ENCODE assay signal across 1 cellular context in genomic region chr14:59177229-59177628, GRCh38.
TF ChIP-seq lines count a peak whose summit lies in the region.

No MANE protein-coding gene starts in this region.

TF ChIP-seq in GM23338, 12 proteins besides CTCF, POLR2A, EP300 and RAD21 (continued from another document):
- TF ChIP-seq, protein P1, sequence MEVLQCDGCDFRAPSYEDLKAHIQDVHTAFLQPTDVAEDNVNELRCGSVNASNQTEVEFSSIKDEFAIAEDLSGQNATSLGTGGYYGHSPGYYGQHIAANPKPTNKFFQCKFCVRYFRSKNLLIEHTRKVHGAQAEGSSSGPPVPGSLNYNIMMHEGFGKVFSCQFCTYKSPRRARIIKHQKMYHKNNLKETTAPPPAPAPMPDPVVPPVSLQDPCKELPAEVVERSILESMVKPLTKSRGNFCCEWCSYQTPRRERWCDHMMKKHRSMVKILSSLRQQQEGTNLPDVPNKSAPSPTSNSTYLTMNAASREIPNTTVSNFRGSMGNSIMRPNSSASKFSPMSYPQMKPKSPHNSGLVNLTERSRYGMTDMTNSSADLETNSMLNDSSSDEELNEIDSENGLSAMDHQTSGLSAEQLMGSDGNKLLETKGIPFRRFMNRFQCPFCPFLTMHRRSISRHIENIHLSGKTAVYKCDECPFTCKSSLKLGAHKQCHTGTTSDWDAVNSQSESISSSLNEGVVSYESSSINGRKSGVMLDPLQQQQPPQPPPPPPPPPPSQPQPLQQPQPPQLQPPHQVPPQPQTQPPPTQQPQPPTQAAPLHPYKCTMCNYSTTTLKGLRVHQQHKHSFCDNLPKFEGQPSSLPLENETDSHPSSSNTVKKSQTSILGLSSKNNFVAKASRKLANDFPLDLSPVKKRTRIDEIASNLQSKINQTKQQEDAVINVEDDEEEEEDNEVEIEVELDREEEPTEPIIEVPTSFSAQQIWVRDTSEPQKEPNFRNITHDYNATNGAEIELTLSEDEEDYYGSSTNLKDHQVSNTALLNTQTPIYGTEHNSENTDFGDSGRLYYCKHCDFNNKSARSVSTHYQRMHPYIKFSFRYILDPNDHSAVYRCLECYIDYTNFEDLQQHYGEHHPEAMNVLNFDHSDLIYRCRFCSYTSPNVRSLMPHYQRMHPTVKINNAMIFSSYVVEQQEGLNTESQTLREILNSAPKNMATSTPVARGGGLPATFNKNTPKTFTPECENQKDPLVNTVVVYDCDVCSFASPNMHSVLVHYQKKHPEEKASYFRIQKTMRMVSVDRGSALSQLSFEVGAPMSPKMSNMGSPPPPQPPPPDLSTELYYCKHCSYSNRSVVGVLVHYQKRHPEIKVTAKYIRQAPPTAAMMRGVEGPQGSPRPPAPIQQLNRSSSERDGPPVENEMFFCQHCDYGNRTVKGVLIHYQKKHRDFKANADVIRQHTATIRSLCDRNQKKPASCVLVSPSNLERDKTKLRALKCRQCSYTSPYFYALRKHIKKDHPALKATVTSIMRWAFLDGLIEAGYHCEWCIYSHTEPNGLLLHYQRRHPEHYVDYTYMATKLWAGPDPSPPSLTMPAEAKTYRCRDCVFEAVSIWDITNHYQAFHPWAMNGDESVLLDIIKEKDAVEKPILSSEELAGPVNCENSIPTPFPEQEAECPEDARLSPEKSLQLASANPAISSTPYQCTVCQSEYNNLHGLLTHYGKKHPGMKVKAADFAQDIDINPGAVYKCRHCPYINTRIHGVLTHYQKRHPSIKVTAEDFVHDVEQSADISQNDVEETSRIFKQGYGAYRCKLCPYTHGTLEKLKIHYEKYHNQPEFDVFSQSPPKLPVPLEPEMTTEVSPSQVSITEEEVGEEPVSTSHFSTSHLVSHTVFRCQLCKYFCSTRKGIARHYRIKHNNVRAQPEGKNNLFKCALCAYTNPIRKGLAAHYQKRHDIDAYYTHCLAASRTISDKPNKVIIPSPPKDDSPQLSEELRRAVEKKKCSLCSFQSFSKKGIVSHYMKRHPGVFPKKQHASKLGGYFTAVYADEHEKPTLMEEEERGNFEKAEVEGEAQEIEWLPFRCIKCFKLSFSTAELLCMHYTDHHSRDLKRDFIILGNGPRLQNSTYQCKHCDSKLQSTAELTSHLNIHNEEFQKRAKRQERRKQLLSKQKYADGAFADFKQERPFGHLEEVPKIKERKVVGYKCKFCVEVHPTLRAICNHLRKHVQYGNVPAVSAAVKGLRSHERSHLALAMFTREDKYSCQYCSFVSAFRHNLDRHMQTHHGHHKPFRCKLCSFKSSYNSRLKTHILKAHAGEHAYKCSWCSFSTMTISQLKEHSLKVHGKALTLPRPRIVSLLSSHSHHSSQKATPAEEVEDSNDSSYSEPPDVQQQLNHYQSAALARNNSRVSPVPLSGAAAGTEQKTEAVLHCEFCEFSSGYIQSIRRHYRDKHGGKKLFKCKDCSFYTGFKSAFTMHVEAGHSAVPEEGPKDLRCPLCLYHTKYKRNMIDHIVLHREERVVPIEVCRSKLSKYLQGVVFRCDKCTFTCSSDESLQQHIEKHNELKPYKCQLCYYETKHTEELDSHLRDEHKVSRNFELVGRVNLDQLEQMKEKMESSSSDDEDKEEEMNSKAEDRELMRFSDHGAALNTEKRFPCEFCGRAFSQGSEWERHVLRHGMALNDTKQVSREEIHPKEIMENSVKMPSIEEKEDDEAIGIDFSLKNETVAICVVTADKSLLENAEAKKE (CRISPR knock-in tag; IDR thresholded peaks at IDR 0.05): no peak
- TF ChIP-seq EZH2 (IDR thresholded peaks at IDR 0.05; ENCODE audit: low read depth, unreplicated experiment): no peak
- no peak for TF ChIP-seq NANOG (IDR thresholded peaks at IDR 0.05; ENCODE audit: borderline replicate concordance)
- no peak for TF ChIP-seq CREB1 (CRISPR knock-in tag; IDR thresholded peaks at IDR 0.05; ENCODE audit: low read depth)
- no peak for TF ChIP-seq ZNF114 (CRISPR knock-in tag; IDR thresholded peaks at IDR 0.05)
- no peak for TF ChIP-seq STAT1 (IDR thresholded peaks at IDR 0.05; ENCODE audit: unreplicated experiment)
- no peak for TF ChIP-seq ETS1 (IDR thresholded peaks at IDR 0.05)
- TF ChIP-seq, protein P2, sequence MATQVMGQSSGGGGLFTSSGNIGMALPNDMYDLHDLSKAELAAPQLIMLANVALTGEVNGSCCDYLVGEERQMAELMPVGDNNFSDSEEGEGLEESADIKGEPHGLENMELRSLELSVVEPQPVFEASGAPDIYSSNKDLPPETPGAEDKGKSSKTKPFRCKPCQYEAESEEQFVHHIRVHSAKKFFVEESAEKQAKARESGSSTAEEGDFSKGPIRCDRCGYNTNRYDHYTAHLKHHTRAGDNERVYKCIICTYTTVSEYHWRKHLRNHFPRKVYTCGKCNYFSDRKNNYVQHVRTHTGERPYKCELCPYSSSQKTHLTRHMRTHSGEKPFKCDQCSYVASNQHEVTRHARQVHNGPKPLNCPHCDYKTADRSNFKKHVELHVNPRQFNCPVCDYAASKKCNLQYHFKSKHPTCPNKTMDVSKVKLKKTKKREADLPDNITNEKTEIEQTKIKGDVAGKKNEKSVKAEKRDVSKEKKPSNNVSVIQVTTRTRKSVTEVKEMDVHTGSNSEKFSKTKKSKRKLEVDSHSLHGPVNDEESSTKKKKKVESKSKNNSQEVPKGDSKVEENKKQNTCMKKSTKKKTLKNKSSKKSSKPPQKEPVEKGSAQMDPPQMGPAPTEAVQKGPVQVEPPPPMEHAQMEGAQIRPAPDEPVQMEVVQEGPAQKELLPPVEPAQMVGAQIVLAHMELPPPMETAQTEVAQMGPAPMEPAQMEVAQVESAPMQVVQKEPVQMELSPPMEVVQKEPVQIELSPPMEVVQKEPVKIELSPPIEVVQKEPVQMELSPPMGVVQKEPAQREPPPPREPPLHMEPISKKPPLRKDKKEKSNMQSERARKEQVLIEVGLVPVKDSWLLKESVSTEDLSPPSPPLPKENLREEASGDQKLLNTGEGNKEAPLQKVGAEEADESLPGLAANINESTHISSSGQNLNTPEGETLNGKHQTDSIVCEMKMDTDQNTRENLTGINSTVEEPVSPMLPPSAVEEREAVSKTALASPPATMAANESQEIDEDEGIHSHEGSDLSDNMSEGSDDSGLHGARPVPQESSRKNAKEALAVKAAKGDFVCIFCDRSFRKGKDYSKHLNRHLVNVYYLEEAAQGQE (IDR thresholded peaks at IDR 0.05; ENCODE audit: unreplicated experiment): no peak
- TF ChIP-seq ZNF331 (CRISPR knock-in tag; IDR thresholded peaks at IDR 0.05; ENCODE audit: low read depth): no peak
